In the genomic region with DNA sequence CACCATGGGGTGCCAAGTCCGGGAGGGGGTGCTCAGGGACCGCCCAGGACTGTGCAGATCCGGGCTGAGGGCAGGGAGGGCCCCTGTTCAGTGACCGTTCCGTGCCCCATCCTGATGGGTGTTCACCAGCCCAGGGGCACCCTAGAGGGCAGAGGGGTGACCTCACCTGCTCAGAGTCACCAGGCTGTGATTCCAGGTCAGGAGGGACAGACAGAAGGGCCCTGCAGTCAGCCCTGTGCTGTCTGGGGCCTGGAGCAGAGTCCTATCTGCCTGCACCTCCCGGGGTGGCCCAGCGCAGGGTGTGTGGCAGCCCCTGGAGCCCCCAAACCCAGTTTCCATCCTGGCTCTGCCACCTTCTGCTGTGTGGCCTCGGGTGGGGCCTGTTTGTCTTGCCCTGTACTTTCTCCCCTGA, we compare ENCODE assay signal across 24 cellular contexts.
"Had no signal": no experiment of that assay in that cellular context is flagged by ENCODE, and none has a peak within 500 bp of the region (broad histone marks: within the 10 kb centered on the region; RNA-seq: fewer than 3 reads in every experiment).

No MANE protein-coding gene starts in this region.

- H3K9me3 Mint-ChIP-seq: activated CD4-positive, alpha-beta memory T cell treated with anti-CD3 and anti-CD28 coated beads for 36 hours; activated naive CD4-positive, alpha-beta T cell treated with anti-CD3 and anti-CD28 coated beads, Interleukin-2, amount 50 U/mL, for 24 hours; immature natural killer cell; mesothelial cell of epicardium; nephron progenitor cell had no signal

- DNase-seq: activated CD4-positive, alpha-beta memory T cell treated with anti-CD3 and anti-CD28 coated beads for 36 hours; activated CD4-positive, alpha-beta T cell treated with anti-CD3 and anti-CD28 coated beads for 4 hours; activated gamma-delta T cell; activated T-cell treated with anti-CD3 and anti-CD28 coated beads, Interleukin-2, amount 50 U/mL, for 48 hours; cerebellar nuclear complex; effector CD4-positive, alpha-beta T cell; esophagus squamous epithelium; immature natural killer cell; nephron progenitor cell; occipital lobe; small intestine; stimulated activated CD4-positive, alpha-beta T cell treated with anti-CD3 and anti-CD28 coated beads, Interleukin-4, amount 100 ng/mL, for 1 hour; stomach; testis had no signal

- H3K27me3 ChIP-seq: breast epithelium, stomach, testis, upper lobe of left lung had no signal

- H3K36me3 Mint-ChIP-seq: activated CD4-positive, alpha-beta memory T cell treated with anti-CD3 and anti-CD28 coated beads for 36 hours; activated naive CD4-positive, alpha-beta T cell treated with anti-CD3 and anti-CD28 coated beads, Interleukin-2, amount 50 U/mL, for 24 hours; immature natural killer cell; mesothelial cell of epicardium; WTC11 had no signal

- ATAC-seq: WTC11 had no signal

- H3K4me1 Mint-ChIP-seq: activated naive CD4-positive, alpha-beta T cell treated with anti-CD3 and anti-CD28 coated beads, Interleukin-2, amount 50 U/mL, for 24 hours; immature natural killer cell had no signal

- H3K36me3 ChIP-seq: breast epithelium, esophagus squamous epithelium, stomach, upper lobe of left lung had no signal

- H3K27me3 Mint-ChIP-seq: activated CD4-positive, alpha-beta memory T cell treated with anti-CD3 and anti-CD28 coated beads for 36 hours; activated naive CD4-positive, alpha-beta T cell treated with anti-CD3 and anti-CD28 coated beads, Interleukin-2, amount 50 U/mL, for 24 hours had no signal

- FAIRE-seq: astrocyte, endothelial cell of umbilical vein, small intestine, TTC549 had no signal

- H3K4me1 ChIP-seq: breast epithelium, stomach, testis, upper lobe of left lung had no signal

- H3K4me3 ChIP-seq: breast epithelium, esophagus squamous epithelium, lung, stomach, testis, upper lobe of left lung had no signal

- H3K27ac ChIP-seq: breast epithelium, esophagus squamous epithelium, stomach, testis, upper lobe of left lung had no signal

- H3K27ac Mint-ChIP-seq: activated CD4-positive, alpha-beta memory T cell treated with anti-CD3 and anti-CD28 coated beads for 36 hours; activated naive CD4-positive, alpha-beta T cell treated with anti-CD3 and anti-CD28 coated beads, Interleukin-2, amount 50 U/mL, for 24 hours; immature natural killer cell; mesothelial cell of epicardium; progenitor cell of endocrine pancreas; WTC11 had no signal

- H3K9me3 ChIP-seq: breast epithelium, esophagus squamous epithelium, stomach, testis, upper lobe of left lung had no signal

- H3K4me3 Mint-ChIP-seq: activated CD4-positive, alpha-beta memory T cell treated with anti-CD3 and anti-CD28 coated beads for 36 hours; activated naive CD4-positive, alpha-beta T cell treated with anti-CD3 and anti-CD28 coated beads, Interleukin-2, amount 50 U/mL, for 24 hours; immature natural killer cell; mesothelial cell of epicardium; nephron progenitor cell; WTC11 had no signal
